In the genomic region with DNA sequence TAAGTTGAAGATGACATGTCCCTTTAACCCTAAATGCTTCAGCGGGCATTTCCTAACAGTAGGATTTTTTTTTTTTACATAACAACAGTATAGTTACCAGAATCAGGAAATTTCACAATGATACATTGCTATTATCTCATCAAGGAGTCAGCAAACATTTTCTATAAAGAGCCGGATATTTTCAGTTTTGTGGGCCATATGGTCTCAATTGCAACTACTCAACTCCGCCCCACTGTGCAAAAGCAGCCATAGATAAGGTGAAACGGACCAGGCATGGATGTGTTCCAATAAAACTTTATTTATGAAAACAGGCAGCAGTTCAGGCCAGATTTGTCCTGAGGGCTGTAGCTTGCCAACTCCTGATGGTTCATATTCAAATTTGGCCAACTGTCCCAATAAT, we compare ENCODE assay signal across 15 cellular contexts.
DNase-seq lines count a peak whose midpoint lies in the region; ATAC-seq, FAIRE-seq and TF ChIP-seq lines count a peak whose summit lies in the region.
"Had no signal": no experiment of that assay in that cellular context is flagged by ENCODE, and none has a peak within 500 bp of the region (broad histone marks: within the 10 kb centered on the region; RNA-seq: fewer than 3 reads in every experiment).

No MANE protein-coding gene starts in this region.

- no peak overlapping the region for H3K27ac ChIP-seq in HepG2 (ENCODE audit: extremely low read length, insufficient read depth, low read length)
- H3K27ac ChIP-seq: prostate gland had no signal

- DNase-seq in BJ (ENCODE audit: low read depth): peak; percentile 60
- peak; percentile 15 to 34 for DNase-seq in Kasumi-1 (lab: John Stamatoyannopoulos, UW)
- peak; percentile 84 for DNase-seq in SIG-M5 treated with dmso at 0.1 percent for 504 hours (lab: John Stamatoyannopoulos, UW; ENCODE audit: unreplicated experiment)
- no peak for DNase-seq in HepG2 (ENCODE audit: low spot score)
- DNase-seq in epidermal melanocyte (ENCODE audit: insufficient read length, low spot score): no peak
- no peak for DNase-seq in COR-L47 (lab: John Stamatoyannopoulos, UW)
- DNase-seq: activated CD4-positive, CD25-positive, alpha-beta regulatory T cell; activated T-cell treated with anti-CD3 and anti-CD28 coated beads, Interleukin-2, amount 50 U/mL, for 72 hours; CD8-positive, alpha-beta memory T cell; midbrain; stimulated activated CD4-positive, alpha-beta T cell treated with anti-CD3 and anti-CD28 coated beads, Interleukin-2, amount 100 ng/mL, for 48 hours; stimulated activated naive CD4-positive, alpha-beta T cell treated with Interleukin-2 at 50 U/mL for 16 hours had no signal

- H2AFZ ChIP-seq in HepG2 (ENCODE audit: low read length): no peak overlapping the region

- H3K36me3 ChIP-seq in BJ (ENCODE audit: control insufficient read depth, insufficient read depth, low read length): no peaks in the 10 kb centered on the region
- H3K36me3 ChIP-seq in HepG2 (replicated peaks in 1 of 2; ENCODE audit: control insufficient read depth in 1 of 2, insufficient read depth in 2 of 2, low read length in 2 of 2): no peaks in the 10 kb centered on the region
- H3K36me3 ChIP-seq: prostate gland had no signal

- intact Hi-C loops in HepG2 (cut with micrococcal nuclease; ENCODE audit: unreplicated experiment): no loop called here

- no TSS peak for BruUV-seq in HepG2 (replicated peaks; lab: Mats Ljungman, UMichigan)

- H3K9ac ChIP-seq in HepG2 (ENCODE audit: insufficient read depth, low read depth, low read length): no peak overlapping the region

- TF ChIP-seq POLR2A in HepG2 (IDR thresholded peaks at IDR 0.05; ENCODE audit: insufficient read depth in 1 of 2, low read depth in 2 of 2, low read length in 2 of 2): no peak

- H3K4me1 ChIP-seq in HepG2 (ENCODE audit: insufficient read depth, low read length): peaks cover 6% of the 10 kb centered on the region; the same call in 1 of the 2 replicates
- H3K4me1 ChIP-seq: prostate gland had no signal

- no peak for TF ChIP-seq RAD21 in HepG2 (CRISPR knock-in tag; IDR thresholded peaks at IDR 0.05)

- in situ Hi-C loops in HepG2 (cut with HindIII; ENCODE audit: extremely low pct_ligation_motif_present, low pct_unique_long_range_greater_than_20kb): no loop called here

- no peaks in the 10 kb centered on the region for H3K27me3 ChIP-seq in BJ (ENCODE audit: control insufficient read depth, insufficient read depth, low read length)
- H3K27me3 ChIP-seq in HepG2 (ENCODE audit: control insufficient read depth in 1 of 2, insufficient read depth in 2 of 2, low read length in 2 of 2): peaks cover 0 to 20% of the 10 kb centered on the region in 2 experiments; a peak in 4 of 5 replicates

- H3K4me3 ChIP-seq in BJ (ENCODE audit: low read depth, low read length) (no peak overlapping the region), HepG2 (replicated peaks in 1 of 3; ENCODE audit: insufficient read depth in 1 of 3, low read depth in 2 of 3, low read length in 3 of 3) (no peak overlapping the region)
- H3K4me3 ChIP-seq: prostate gland had no signal

- no peak for ATAC-seq in HepG2
- ATAC-seq in GM21619 (IDR thresholded peaks at IDR 0.05; ENCODE audit: unreplicated experiment): no peak
- ATAC-seq in HG03457 (IDR thresholded peaks at IDR 0.05; ENCODE audit: unreplicated experiment): no peak
- ATAC-seq: activated T-cell treated with anti-CD3 and anti-CD28 coated beads, Interleukin-2, amount 50 U/mL, for 72 hours had no signal

- H4K20me1 ChIP-seq in HepG2 (ENCODE audit: insufficient read depth, low read length): no peaks in the 10 kb centered on the region

- 23% methylated on average over 4 of the region's 4 CpGs for WGBS in HepG2 (ENCODE audit: low lambda C conversion rate)

- no peaks in the 10 kb centered on the region for H3K9me3 ChIP-seq in HepG2 (ENCODE audit: low read length)
- H3K9me3 ChIP-seq: prostate gland had no signal

- no peak for TF ChIP-seq EP300 in HepG2 (IDR thresholded peaks at IDR 0.05; ENCODE audit: low read depth in 2 of 2, low read length in 2 of 2)
- no peak for TF ChIP-seq EP300 in HepG2 (CRISPR knock-in tag; IDR thresholded peaks at IDR 0.05; ENCODE audit: borderline replicate concordance)

- CTCF ChIA-PET in BJ (lab: Yijun Ruan, JAX) (no interaction called here), HepG2 (lab: Yijun Ruan, JAX; ENCODE audit: low intra/inter-chr PET ratio, low total read pairs) (no interaction called here)

- TF ChIP-seq CTCF in BJ (IDR thresholded peaks at IDR 0.05; ENCODE audit: insufficient read depth, low read depth, low read length) (no peak), HepG2 (CRISPR knock-in tag; IDR thresholded peaks at IDR 0.05) (no peak)

- H3K79me2 ChIP-seq in HepG2 (ENCODE audit: insufficient read depth, low read length): no peaks in the 10 kb centered on the region

- no peak for FAIRE-seq in HepG2 (lab: Jason Lieb, UNC)

- POLR2A ChIA-PET in BJ (lab: Charles Lee): no interaction called here
- POLR2A ChIA-PET in HepG2 (lab: Yijun Ruan, JAX): no interaction called here

- H3K4me2 ChIP-seq in HepG2 (ENCODE audit: low read depth, low read length): no peak overlapping the region

TF ChIP-seq in HepG2, 621 proteins besides CTCF, POLR2A, EP300 and RAD21:
- TF ChIP-seq TGIF2 (CRISPR knock-in tag; IDR thresholded peaks at IDR 0.05): no peak
- TF ChIP-seq ZC3H4 (CRISPR knock-in tag; IDR thresholded peaks at IDR 0.05; ENCODE audit: borderline replicate concordance): no peak
- TF ChIP-seq, protein P1, sequence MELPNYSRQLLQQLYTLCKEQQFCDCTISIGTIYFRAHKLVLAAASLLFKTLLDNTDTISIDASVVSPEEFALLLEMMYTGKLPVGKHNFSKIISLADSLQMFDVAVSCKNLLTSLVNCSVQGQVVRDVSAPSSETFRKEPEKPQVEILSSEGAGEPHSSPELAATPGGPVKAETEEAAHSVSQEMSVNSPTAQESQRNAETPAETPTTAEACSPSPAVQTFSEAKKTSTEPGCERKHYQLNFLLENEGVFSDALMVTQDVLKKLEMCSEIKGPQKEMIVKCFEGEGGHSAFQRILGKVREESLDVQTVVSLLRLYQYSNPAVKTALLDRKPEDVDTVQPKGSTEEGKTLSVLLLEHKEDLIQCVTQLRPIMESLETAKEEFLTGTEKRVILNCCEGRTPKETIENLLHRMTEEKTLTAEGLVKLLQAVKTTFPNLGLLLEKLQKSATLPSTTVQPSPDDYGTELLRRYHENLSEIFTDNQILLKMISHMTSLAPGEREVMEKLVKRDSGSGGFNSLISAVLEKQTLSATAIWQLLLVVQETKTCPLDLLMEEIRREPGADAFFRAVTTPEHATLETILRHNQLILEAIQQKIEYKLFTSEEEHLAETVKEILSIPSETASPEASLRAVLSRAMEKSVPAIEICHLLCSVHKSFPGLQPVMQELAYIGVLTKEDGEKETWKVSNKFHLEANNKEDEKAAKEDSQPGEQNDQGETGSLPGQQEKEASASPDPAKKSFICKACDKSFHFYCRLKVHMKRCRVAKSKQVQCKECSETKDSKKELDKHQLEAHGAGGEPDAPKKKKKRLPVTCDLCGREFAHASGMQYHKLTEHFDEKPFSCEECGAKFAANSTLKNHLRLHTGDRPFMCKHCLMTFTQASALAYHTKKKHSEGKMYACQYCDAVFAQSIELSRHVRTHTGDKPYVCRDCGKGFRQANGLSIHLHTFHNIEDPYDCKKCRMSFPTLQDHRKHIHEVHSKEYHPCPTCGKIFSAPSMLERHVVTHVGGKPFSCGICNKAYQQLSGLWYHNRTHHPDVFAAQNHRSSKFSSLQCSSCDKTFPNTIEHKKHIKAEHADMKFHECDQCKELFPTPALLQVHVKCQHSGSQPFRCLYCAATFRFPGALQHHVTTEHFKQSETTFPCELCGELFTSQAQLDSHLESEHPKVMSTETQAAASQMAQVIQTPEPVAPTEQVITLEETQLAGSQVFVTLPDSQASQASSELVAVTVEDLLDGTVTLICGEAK (IDR thresholded peaks at IDR 0.05): no peak
- TF ChIP-seq, protein P1 (CRISPR knock-in tag; IDR thresholded peaks at IDR 0.05): peak; percentile 66; the same call in 1 of the 2 replicates

Comparison
In these comparisons a context has a peak if more than half of its experiments do, and no peak if none do; other contexts are left out.
1. DNase-seq: peak in BJ (single experiment), Kasumi-1 (2 of 2) and SIG-M5 treated with dmso at 0.1 percent for 504 hours (single experiment); none in HepG2 (single experiment), epidermal melanocyte (single experiment) and COR-L47 (single experiment).